In the genomic region with DNA sequence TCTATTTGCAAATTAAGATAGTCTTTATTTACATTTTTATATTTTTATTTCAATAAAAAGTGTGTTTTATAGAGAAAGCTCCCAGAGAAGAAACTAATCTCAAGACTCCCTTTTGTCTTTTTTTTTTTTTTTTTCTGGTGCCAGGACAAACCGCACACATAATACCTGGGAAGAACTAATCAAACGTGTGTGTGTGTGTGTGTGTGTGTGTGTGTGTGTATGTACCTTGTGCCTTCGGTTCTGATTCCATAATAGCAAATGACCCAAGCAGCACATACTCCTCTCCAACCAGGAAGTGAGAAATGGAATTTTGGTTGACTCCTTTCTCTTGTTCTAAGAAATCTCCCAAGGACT, we compare ENCODE assay signal across 2 cellular contexts.
TF ChIP-seq lines count a peak whose summit lies in the region.

No MANE protein-coding gene starts in this region.

TF ChIP-seq in liver, 16 proteins besides CTCF, POLR2A, EP300 and RAD21 (continued from another document):
- TF ChIP-seq, protein P1, sequence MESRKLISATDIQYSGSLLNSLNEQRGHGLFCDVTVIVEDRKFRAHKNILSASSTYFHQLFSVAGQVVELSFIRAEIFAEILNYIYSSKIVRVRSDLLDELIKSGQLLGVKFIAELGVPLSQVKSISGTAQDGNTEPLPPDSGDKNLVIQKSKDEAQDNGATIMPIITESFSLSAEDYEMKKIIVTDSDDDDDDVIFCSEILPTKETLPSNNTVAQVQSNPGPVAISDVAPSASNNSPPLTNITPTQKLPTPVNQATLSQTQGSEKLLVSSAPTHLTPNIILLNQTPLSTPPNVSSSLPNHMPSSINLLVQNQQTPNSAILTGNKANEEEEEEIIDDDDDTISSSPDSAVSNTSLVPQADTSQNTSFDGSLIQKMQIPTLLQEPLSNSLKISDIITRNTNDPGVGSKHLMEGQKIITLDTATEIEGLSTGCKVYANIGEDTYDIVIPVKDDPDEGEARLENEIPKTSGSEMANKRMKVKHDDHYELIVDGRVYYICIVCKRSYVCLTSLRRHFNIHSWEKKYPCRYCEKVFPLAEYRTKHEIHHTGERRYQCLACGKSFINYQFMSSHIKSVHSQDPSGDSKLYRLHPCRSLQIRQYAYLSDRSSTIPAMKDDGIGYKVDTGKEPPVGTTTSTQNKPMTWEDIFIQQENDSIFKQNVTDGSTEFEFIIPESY (IDR thresholded peaks at IDR 0.05): no peak
- TF ChIP-seq GABPA (IDR thresholded peaks at IDR 0.05 in 1 of 2, conservative IDR thresholded peaks at IDR 0.05 in 1 of 2) (no peak), HNF4G (IDR thresholded peaks at IDR 0.05) (no peak), FOXA2 (IDR thresholded peaks at IDR 0.05) (no peak), SP1 (IDR thresholded peaks at IDR 0.05) (no peak), JUND (IDR thresholded peaks at IDR 0.05) (no peak), NR2F2 (IDR thresholded peaks at IDR 0.05) (no peak), RXRA (IDR thresholded peaks at IDR 0.05) (no peak), HNF4A (conservative IDR thresholded peaks at IDR 0.05) (no peak)
- TF ChIP-seq, protein P2, sequence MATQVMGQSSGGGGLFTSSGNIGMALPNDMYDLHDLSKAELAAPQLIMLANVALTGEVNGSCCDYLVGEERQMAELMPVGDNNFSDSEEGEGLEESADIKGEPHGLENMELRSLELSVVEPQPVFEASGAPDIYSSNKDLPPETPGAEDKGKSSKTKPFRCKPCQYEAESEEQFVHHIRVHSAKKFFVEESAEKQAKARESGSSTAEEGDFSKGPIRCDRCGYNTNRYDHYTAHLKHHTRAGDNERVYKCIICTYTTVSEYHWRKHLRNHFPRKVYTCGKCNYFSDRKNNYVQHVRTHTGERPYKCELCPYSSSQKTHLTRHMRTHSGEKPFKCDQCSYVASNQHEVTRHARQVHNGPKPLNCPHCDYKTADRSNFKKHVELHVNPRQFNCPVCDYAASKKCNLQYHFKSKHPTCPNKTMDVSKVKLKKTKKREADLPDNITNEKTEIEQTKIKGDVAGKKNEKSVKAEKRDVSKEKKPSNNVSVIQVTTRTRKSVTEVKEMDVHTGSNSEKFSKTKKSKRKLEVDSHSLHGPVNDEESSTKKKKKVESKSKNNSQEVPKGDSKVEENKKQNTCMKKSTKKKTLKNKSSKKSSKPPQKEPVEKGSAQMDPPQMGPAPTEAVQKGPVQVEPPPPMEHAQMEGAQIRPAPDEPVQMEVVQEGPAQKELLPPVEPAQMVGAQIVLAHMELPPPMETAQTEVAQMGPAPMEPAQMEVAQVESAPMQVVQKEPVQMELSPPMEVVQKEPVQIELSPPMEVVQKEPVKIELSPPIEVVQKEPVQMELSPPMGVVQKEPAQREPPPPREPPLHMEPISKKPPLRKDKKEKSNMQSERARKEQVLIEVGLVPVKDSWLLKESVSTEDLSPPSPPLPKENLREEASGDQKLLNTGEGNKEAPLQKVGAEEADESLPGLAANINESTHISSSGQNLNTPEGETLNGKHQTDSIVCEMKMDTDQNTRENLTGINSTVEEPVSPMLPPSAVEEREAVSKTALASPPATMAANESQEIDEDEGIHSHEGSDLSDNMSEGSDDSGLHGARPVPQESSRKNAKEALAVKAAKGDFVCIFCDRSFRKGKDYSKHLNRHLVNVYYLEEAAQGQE (IDR thresholded peaks at IDR 0.05): no peak

TF ChIP-seq in HepG2, 621 proteins besides CTCF, POLR2A, EP300 and RAD21 (continued from another document):
- TF ChIP-seq, protein P2 (IDR thresholded peaks at IDR 0.05; ENCODE audit: borderline replicate concordance in 1 of 2, low read depth in 1 of 2, low read length in 2 of 2): no peak
- no peak for TF ChIP-seq ZNF556 (CRISPR knock-in tag; IDR thresholded peaks at IDR 0.05; ENCODE audit: borderline replicate concordance)
- TF ChIP-seq HNRNPUL1 (IDR thresholded peaks at IDR 0.05; ENCODE audit: low read depth, low read length): no peak
- TF ChIP-seq ATRX (CRISPR knock-in tag; IDR thresholded peaks at IDR 0.05; ENCODE audit: borderline replicate concordance): no peak
- TF ChIP-seq ZBTB21 (CRISPR knock-in tag; IDR thresholded peaks at IDR 0.05): no peak
- no peak for TF ChIP-seq SMYD3 (CRISPR knock-in tag; IDR thresholded peaks at IDR 0.05)
- TF ChIP-seq JARID2 (CRISPR knock-in tag; IDR thresholded peaks at IDR 0.05; ENCODE audit: insufficient replicate concordance): no peak
- TF ChIP-seq ZNF782 (CRISPR knock-in tag; IDR thresholded peaks at IDR 0.05; ENCODE audit: borderline replicate concordance): no peak
- no peak for TF ChIP-seq SKI (IDR thresholded peaks at IDR 0.05; ENCODE audit: partially characterized antibody)
- TF ChIP-seq, protein P3, sequence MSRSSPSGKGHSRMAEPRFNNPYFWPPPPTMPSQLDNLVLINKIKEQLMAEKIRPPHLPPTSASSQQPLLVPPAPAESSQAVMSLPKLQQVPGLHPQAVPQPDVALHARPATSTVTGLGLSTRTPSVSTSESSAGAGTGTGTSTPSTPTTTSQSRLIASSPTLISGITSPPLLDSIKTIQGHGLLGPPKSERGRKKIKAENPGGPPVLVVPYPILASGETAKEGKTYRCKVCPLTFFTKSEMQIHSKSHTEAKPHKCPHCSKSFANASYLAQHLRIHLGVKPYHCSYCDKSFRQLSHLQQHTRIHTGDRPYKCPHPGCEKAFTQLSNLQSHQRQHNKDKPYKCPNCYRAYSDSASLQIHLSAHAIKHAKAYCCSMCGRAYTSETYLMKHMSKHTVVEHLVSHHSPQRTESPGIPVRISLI (CRISPR knock-in tag; IDR thresholded peaks at IDR 0.05; ENCODE audit: borderline replicate concordance): no peak
- TF ChIP-seq, protein P4, sequence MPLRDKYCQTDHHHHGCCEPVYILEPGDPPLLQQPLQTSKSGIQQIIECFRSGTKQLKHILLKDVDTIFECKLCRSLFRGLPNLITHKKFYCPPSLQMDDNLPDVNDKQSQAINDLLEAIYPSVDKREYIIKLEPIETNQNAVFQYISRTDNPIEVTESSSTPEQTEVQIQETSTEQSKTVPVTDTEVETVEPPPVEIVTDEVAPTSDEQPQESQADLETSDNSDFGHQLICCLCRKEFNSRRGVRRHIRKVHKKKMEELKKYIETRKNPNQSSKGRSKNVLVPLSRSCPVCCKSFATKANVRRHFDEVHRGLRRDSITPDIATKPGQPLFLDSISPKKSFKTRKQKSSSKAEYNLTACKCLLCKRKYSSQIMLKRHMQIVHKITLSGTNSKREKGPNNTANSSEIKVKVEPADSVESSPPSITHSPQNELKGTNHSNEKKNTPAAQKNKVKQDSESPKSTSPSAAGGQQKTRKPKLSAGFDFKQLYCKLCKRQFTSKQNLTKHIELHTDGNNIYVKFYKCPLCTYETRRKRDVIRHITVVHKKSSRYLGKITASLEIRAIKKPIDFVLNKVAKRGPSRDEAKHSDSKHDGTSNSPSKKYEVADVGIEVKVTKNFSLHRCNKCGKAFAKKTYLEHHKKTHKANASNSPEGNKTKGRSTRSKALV (CRISPR knock-in tag; IDR thresholded peaks at IDR 0.05): no peak
- TF ChIP-seq, protein P5, sequence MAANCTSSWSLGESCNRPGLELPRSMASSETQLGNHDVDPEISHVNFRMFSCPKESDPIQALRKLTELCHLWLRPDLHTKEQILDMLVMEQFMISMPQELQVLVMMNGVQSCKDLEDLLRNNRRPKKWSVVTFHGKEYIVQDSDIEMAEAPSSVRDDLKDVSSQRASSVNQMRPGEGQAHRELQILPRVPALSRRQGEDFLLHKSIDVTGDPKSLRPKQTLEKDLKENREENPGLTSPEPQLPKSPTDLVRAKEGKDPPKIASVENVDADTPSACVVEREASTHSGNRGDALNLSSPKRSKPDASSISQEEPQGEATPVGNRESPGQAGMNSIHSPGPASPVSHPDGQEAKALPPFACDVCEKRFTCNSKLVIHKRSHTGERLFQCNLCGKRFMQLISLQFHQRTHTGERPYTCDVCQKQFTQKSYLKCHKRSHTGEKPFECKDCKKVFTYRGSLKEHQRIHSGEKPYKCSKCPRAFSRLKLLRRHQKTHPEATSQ (CRISPR knock-in tag; IDR thresholded peaks at IDR 0.05; ENCODE audit: borderline replicate concordance): no peak
